ENCODE assay signal across 1 cellular context in genomic region chr7:157309990-157310668, GRCh38.
TF ChIP-seq lines count a peak whose summit lies in the region.

No MANE protein-coding gene starts in this region.

TF ChIP-seq in WTC11, 78 proteins besides CTCF, POLR2A, EP300 and RAD21 (continued from another document):
- TF ChIP-seq PREB (CRISPR knock-in tag; IDR thresholded peaks at IDR 0.05; ENCODE audit: borderline replicate concordance) (no peak), ZNF138 (CRISPR knock-in tag; conservative IDR thresholded peaks at IDR 0.05) (no peak), HMGA2 (CRISPR knock-in tag; IDR thresholded peaks at IDR 0.05) (no peak), FOXK1 (CRISPR knock-in tag; IDR thresholded peaks at IDR 0.05) (peak; percentile 82), TEAD4 (CRISPR knock-in tag; IDR thresholded peaks at IDR 0.05) (no peak; the same call in 1 of the 2 replicates), NR3C1 (CRISPR knock-in tag; conservative IDR thresholded peaks at IDR 0.05; ENCODE audit: low read depth) (no peak; the same call in 1 of the 2 replicates), KAT7 (CRISPR knock-in tag; IDR thresholded peaks at IDR 0.05; ENCODE audit: borderline replicate concordance) (no peak), IRF2 (CRISPR knock-in tag; IDR thresholded peaks at IDR 0.05; ENCODE audit: borderline replicate concordance, low read depth) (no peak), GTF2I (CRISPR knock-in tag; conservative IDR thresholded peaks at IDR 0.05) (no peak), NFATC4 (CRISPR knock-in tag; IDR thresholded peaks at IDR 0.05) (no peak), ZNF232 (CRISPR knock-in tag; IDR thresholded peaks at IDR 0.05) (no peak), ZNF423 (CRISPR knock-in tag; IDR thresholded peaks at IDR 0.05) (0 out of 2 replicates have a peak, but pooled peaks have one; percentile 4)
- TF ChIP-seq, protein P1, sequence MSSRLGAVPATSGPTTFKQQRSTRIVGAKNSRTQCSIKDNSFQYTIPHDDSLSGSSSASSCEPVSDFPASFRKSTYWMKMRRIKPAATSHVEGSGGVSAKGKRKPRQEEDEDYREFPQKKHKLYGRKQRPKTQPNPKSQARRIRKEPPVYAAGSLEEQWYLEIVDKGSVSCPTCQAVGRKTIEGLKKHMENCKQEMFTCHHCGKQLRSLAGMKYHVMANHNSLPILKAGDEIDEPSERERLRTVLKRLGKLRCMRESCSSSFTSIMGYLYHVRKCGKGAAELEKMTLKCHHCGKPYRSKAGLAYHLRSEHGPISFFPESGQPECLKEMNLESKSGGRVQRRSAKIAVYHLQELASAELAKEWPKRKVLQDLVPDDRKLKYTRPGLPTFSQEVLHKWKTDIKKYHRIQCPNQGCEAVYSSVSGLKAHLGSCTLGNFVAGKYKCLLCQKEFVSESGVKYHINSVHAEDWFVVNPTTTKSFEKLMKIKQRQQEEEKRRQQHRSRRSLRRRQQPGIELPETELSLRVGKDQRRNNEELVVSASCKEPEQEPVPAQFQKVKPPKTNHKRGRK (CRISPR knock-in tag; IDR thresholded peaks at IDR 0.05; ENCODE audit: borderline replicate concordance): no peak
- TF ChIP-seq, protein P2, sequence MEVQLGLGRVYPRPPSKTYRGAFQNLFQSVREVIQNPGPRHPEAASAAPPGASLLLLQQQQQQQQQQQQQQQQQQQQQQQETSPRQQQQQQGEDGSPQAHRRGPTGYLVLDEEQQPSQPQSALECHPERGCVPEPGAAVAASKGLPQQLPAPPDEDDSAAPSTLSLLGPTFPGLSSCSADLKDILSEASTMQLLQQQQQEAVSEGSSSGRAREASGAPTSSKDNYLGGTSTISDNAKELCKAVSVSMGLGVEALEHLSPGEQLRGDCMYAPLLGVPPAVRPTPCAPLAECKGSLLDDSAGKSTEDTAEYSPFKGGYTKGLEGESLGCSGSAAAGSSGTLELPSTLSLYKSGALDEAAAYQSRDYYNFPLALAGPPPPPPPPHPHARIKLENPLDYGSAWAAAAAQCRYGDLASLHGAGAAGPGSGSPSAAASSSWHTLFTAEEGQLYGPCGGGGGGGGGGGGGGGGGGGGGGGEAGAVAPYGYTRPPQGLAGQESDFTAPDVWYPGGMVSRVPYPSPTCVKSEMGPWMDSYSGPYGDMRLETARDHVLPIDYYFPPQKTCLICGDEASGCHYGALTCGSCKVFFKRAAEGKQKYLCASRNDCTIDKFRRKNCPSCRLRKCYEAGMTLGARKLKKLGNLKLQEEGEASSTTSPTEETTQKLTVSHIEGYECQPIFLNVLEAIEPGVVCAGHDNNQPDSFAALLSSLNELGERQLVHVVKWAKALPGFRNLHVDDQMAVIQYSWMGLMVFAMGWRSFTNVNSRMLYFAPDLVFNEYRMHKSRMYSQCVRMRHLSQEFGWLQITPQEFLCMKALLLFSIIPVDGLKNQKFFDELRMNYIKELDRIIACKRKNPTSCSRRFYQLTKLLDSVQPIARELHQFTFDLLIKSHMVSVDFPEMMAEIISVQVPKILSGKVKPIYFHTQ (CRISPR knock-in tag; IDR thresholded peaks at IDR 0.05): no peak
- TF ChIP-seq, protein P3, sequence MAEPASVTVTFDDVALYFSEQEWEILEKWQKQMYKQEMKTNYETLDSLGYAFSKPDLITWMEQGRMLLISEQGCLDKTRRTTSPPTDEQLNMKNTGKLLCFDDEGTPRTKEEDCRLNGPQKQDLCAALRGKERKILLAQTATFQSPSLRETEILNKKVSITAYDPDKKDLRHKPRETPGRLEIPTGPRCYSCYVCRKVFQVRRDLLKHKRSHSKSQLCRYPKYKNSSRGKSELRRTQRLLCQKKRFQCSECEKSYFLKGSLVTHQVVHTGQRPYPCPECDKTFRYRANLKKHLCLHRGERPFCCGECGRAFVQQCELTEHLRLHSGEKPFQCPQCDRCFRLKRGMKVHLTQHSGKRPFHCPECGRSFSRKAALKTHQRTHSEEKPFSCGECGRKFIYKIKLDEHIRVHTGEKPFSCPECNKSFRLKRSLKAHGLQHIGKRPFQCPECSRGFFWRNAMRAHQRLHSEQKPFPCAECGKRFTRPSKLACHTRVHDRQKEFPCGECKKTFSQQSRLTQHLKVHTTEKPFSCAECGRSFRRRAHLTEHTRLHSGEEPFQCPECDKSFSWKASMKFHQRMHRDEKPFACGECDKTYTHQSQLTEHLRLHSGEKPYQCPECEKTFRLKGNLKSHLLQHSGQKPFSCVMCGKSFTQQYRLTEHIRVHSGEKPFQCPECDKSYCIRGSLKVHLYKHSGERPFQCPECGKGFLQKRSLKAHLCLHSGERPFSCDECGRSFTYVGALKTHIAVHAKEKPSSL (CRISPR knock-in tag; conservative IDR thresholded peaks at IDR 0.05): no peak
- TF ChIP-seq, protein P4, sequence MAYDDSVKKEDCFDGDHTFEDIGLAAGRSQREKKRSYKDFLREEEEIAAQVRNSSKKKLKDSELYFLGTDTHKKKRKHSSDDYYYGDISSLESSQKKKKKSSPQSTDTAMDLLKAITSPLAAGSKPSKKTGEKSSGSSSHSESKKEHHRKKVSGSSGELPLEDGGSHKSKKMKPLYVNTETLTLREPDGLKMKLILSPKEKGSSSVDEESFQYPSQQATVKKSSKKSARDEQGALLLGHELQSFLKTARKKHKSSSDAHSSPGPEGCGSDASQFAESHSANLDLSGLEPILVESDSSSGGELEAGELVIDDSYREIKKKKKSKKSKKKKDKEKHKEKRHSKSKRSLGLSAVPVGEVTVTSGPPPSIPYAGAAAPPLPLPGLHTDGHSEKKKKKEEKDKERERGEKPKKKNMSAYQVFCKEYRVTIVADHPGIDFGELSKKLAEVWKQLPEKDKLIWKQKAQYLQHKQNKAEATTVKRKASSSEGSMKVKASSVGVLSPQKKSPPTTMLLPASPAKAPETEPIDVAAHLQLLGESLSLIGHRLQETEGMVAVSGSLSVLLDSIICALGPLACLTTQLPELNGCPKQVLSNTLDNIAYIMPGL (CRISPR knock-in tag; IDR thresholded peaks at IDR 0.05): no peak
